ENCODE assay signal across 8 cellular contexts in the genomic region with DNA sequence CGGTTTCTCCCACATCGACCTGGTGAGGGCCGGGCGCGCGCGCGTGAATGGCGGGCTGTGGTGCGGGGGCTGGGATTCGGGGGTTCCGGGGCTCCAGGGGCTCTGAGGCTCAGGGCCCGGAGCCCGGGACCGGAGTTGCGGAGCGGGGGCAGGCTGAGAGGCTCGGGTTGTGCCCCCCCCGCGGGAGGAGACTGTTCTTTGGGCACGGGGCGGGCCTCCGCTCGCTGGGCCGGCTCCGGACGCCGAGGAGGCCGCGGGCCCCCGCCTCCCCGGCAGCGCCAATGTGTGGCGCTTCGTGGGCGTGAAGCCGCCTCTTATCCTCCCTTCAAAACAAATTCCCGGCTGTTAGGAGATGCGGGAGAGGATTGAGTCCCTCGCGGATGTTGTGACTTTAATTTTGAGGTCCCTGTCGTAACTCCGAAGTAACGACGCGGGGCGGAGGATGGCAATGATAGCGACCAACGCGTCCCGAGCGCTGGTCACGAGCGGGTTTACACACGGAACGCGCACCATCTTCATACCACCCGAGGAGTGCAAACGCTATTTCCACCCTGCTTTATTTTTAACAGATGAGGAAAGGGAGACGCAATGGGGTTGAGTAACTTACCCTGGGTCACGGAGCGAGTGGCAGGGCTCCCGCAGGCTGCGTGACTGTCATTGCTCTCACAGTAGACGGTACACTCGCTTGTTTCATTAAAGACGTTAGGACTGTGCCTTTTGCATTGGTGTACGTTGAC. TPM values are rescaled to one million over a fixed set of nuclear protein-coding genes. Genes with fewer than 3 reads are reported as not detected.
DNase-seq lines count a peak whose midpoint lies in the region; ATAC-seq and TF ChIP-seq lines count a peak whose summit lies in the region.

No MANE protein-coding gene starts in this region.

- CTCF ChIA-PET in activated CD4-positive, alpha-beta T cell treated with anti-CD3 and anti-CD28 coated beads for 36 hours (lab: Charles Lee): interaction anchor here (0.6 to 0.7 kb wide), 3 partner anchors 480 to 1747 kb away, joined by 3 to 5 read pairs (median 4); no protein-coding TSS in a partner anchor

- no peak for TF ChIP-seq CTCF in left ventricle myocardium inferior (IDR thresholded peaks at IDR 0.05; ENCODE audit: borderline replicate concordance)

- peak overlapping the region; percentile 92 for H3K27ac Mint-ChIP-seq in activated CD4-positive, alpha-beta T cell treated with anti-CD3 and anti-CD28 coated beads for 36 hours
- peak overlapping the region; percentile 94 for H3K27ac Mint-ChIP-seq in activated naive CD8-positive, alpha-beta T cell treated with anti-CD3 and anti-CD28 coated beads for 36 hours

- DNase-seq in activated CD4-positive, alpha-beta T cell treated with anti-CD3 and anti-CD28 coated beads for 36 hours: peak; percentile 63
- no peak for DNase-seq in activated CD4-positive, alpha-beta T cell treated with anti-CD3 and anti-CD28 coated beads for 4 hours
- peak; percentile 84 for DNase-seq in NCI-H2227 (lab: John Stamatoyannopoulos, UW; ENCODE audit: unreplicated experiment)
- DNase-seq in activated naive CD8-positive, alpha-beta T cell treated with anti-CD3 and anti-CD28 coated beads for 36 hours: no peak
- DNase-seq in left ventricle myocardium inferior: peak; percentile 23
- DNase-seq in posterior vena cava (ENCODE audit: low spot score): peak; percentile 84
- DNase-seq in NCI-H446 treated with DMSO at 0.1 percent for 48 hours (lab: John Stamatoyannopoulos, UW): no peak

- no peaks in the 10 kb centered on the region for H3K9me3 ChIP-seq in left ventricle myocardium inferior (replicated peaks)

- H3K27me3 ChIP-seq in left ventricle myocardium inferior (ENCODE audit: low read depth): no peaks in the 10 kb centered on the region

- POLR2A ChIA-PET in activated CD4-positive, alpha-beta T cell treated with anti-CD3 and anti-CD28 coated beads for 36 hours (lab: Charles Lee): interaction anchor here (0.5 to 1.6 kb wide), 6 partner anchors 9 to 249 kb away, joined by 3 to 7 read pairs (median 3); a partner anchor contains a TSS

- peak overlapping the region; percentile 89 for H3K27ac ChIP-seq in left ventricle myocardium inferior (replicated peaks)

- peak overlapping the region; percentile 90 for H3K4me3 ChIP-seq in left ventricle myocardium inferior

- H3K36me3 ChIP-seq in left ventricle myocardium inferior: peaks cover 13% of the 10 kb centered on the region

- H3K36me3 Mint-ChIP-seq in activated CD4-positive, alpha-beta T cell treated with anti-CD3 and anti-CD28 coated beads for 36 hours (ENCODE audit: low read depth): peaks cover 44% of the 10 kb centered on the region
- peaks cover 35% of the 10 kb centered on the region for H3K36me3 Mint-ChIP-seq in activated naive CD8-positive, alpha-beta T cell treated with anti-CD3 and anti-CD28 coated beads for 36 hours

- peak; percentile 28 for ATAC-seq in activated CD4-positive, alpha-beta T cell treated with anti-CD3 and anti-CD28 coated beads for 36 hours
- ATAC-seq in HG02610 (IDR thresholded peaks at IDR 0.05; ENCODE audit: unreplicated experiment): peak; percentile 49

- H3K27me3 Mint-ChIP-seq in activated CD4-positive, alpha-beta T cell treated with anti-CD3 and anti-CD28 coated beads for 36 hours: no peaks in the 10 kb centered on the region
- H3K27me3 Mint-ChIP-seq in activated naive CD8-positive, alpha-beta T cell treated with anti-CD3 and anti-CD28 coated beads for 36 hours: no peaks in the 10 kb centered on the region

- H3K9me3 Mint-ChIP-seq in activated CD4-positive, alpha-beta T cell treated with anti-CD3 and anti-CD28 coated beads for 36 hours (ENCODE audit: low read depth): no peaks in the 10 kb centered on the region
- H3K9me3 Mint-ChIP-seq in activated naive CD8-positive, alpha-beta T cell treated with anti-CD3 and anti-CD28 coated beads for 36 hours: no peaks in the 10 kb centered on the region

- H3K4me1 ChIP-seq in left ventricle myocardium inferior: peaks cover 66% of the 10 kb centered on the region

- H3K4me3 Mint-ChIP-seq in activated CD4-positive, alpha-beta T cell treated with anti-CD3 and anti-CD28 coated beads for 36 hours: peak overlapping the region; percentile 99
- H3K4me3 Mint-ChIP-seq in activated naive CD8-positive, alpha-beta T cell treated with anti-CD3 and anti-CD28 coated beads for 36 hours: peak overlapping the region; percentile 93

- intact Hi-C loops in activated CD4-positive, alpha-beta T cell treated with anti-CD3 and anti-CD28 coated beads for 36 hours (cut with DNase I, micrococcal nuclease): loop anchor here (1.0 to 5.0 kb wide), 11 partner anchors 24 to 1056 kb away; a partner anchor contains a TSS
- intact Hi-C loops in left ventricle myocardium inferior (cut with micrococcal nuclease): no loop called here
- intact Hi-C loops in posterior vena cava (cut with DNase I): no loop called here

- peaks cover 28% of the 10 kb centered on the region for H3K4me1 Mint-ChIP-seq in activated CD4-positive, alpha-beta T cell treated with anti-CD3 and anti-CD28 coated beads for 36 hours
- H3K4me1 Mint-ChIP-seq in activated naive CD8-positive, alpha-beta T cell treated with anti-CD3 and anti-CD28 coated beads for 36 hours: peaks cover 27% of the 10 kb centered on the region

RNA-seq across cellular contexts. Expression of a gene that starts 0.5 kb away (rescaled TPM):
- 100 to 1,000 TPM; 145 to 225 TPM for total RNA-seq in activated CD4-positive, alpha-beta T cell treated with anti-CD3 and anti-CD28 coated beads for 36 hours
- 100 to 1,000 TPM; 174 to 177 TPM for total RNA-seq in activated naive CD8-positive, alpha-beta T cell treated with anti-CD3 and anti-CD28 coated beads for 36 hours
- total RNA-seq in left ventricle myocardium inferior (44.0 TPM), posterior vena cava (10 to 100 TPM; 70.8 to 81.8 TPM)

RNA-seq across cellular contexts. Expression of a gene that starts 24.5 kb away (rescaled TPM):
- 10 to 100 TPM; 31.0 to 35.2 TPM for total RNA-seq in activated CD4-positive, alpha-beta T cell treated with anti-CD3 and anti-CD28 coated beads for 36 hours
- total RNA-seq in activated naive CD8-positive, alpha-beta T cell treated with anti-CD3 and anti-CD28 coated beads for 36 hours: 10 to 100 TPM; 42.0 to 43.7 TPM
- 12.8 TPM for total RNA-seq in left ventricle myocardium inferior
- total RNA-seq in posterior vena cava: 1 to 10 TPM; 4.6 to 6.5 TPM

RNA-seq across cellular contexts. Expression of a gene that starts 52.8 kb away (rescaled TPM):
- total RNA-seq in activated CD4-positive, alpha-beta T cell treated with anti-CD3 and anti-CD28 coated beads for 36 hours: 1 to 10 TPM in 1 of 2 experiments, under 1 TPM in 1; 0.60 to 1.0 TPM
- under 1 TPM; 0.23 to 0.36 TPM for total RNA-seq in activated naive CD8-positive, alpha-beta T cell treated with anti-CD3 and anti-CD28 coated beads for 36 hours
- total RNA-seq in left ventricle myocardium inferior (19.5 TPM), posterior vena cava (10 to 100 TPM; 20.7 to 28.6 TPM)

Comparison
In these comparisons a context has a peak if more than half of its experiments do, and no peak if none do; other contexts are left out.
1. DNase-seq: peak in activated CD4-positive, alpha-beta T cell treated with anti-CD3 and anti-CD28 coated beads for 36 hours (single experiment), NCI-H2227 (single experiment), left ventricle myocardium inferior (single experiment) and posterior vena cava (single experiment); none in activated CD4-positive, alpha-beta T cell treated with anti-CD3 and anti-CD28 coated beads for 4 hours (0 of 2), activated naive CD8-positive, alpha-beta T cell treated with anti-CD3 and anti-CD28 coated beads for 36 hours (single experiment) and NCI-H446 treated with DMSO at 0.1 percent for 48 hours (single experiment).
2. RNA of a gene that starts 52.8 kb away (total RNA-seq): 20.7 to 28.6 TPM in posterior vena cava and 19.5 TPM in left ventricle myocardium inferior (single experiment); 0.60 to 1.0 TPM in activated CD4-positive, alpha-beta T cell treated with anti-CD3 and anti-CD28 coated beads for 36 hours and 0.23 to 0.36 TPM in activated naive CD8-positive, alpha-beta T cell treated with anti-CD3 and anti-CD28 coated beads for 36 hours; every median in the first group is over 10 times any median in the second.
3. intact Hi-C loops: an anchor here in activated CD4-positive, alpha-beta T cell treated with anti-CD3 and anti-CD28 coated beads for 36 hours (1.0 to 5.0 kb wide); none called in left ventricle myocardium inferior and posterior vena cava.